Comparison of ENCODE assay signal across 26 cellular contexts in the genomic region with DNA sequence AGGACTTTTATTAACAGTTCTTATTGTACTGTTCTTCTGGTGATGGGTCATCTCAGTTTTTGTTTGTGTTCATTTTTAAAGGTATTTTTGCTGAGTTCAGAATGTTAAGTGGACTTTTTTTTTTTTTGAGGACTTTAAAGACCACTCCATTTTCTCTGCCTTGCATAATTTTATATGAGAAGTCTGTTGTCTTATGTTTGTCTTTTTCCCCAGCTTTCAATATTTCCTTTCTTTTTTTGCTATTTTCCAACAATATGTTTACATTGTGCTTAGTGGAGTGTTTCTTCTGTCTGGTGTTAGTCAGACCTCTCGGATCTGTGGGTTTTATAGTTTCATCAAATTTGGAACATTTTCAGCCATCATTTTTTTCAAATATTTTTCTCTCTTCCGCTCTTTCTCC.
DNase-seq lines count a peak whose midpoint lies in the region; ATAC-seq and TF ChIP-seq lines count a peak whose summit lies in the region.
"Had no signal": no experiment of that assay in that cellular context is flagged by ENCODE, and none has a peak within 500 bp of the region (broad histone marks: within the 10 kb centered on the region; RNA-seq: fewer than 3 reads in every experiment).

No MANE protein-coding gene starts in this region.

- CTCF ChIA-PET in activated CD4-positive, alpha-beta T cell treated with anti-CD3 and anti-CD28 coated beads for 36 hours (lab: Charles Lee), result interaction anchor here (1.0 kb wide), 1 partner anchor 290 kb away, joined by 5 read pairs; the partner anchor contains the start of gene TNRC6C
- CTCF ChIA-PET in CD8-positive, alpha-beta T cell (lab: Charles Lee), result interaction anchor here (0.9 kb wide), 1 partner anchor 21 kb away, joined by 5 read pairs; no protein-coding TSS in a partner anchor
- CTCF ChIA-PET in WTC11 (lab: Charles Lee), result no interaction called here

- peak overlapping the region; percentile 64 for H3K27ac Mint-ChIP-seq in activated CD4-positive, alpha-beta T cell treated with anti-CD3 and anti-CD28 coated beads for 36 hours
- H3K27ac Mint-ChIP-seq in CD8-positive, alpha-beta T cell, result peak overlapping the region; percentile 80
- H3K27ac Mint-ChIP-seq in WTC11, result no peak overlapping the region
- no peak overlapping the region for H3K27ac Mint-ChIP-seq in endodermal cell
- H3K27ac Mint-ChIP-seq: dendritic cell treated with granulocyte-macrophage colony-stimulating factor and Interleukin-4, amounts not matched to agents 40 ng/mL and 50 ng/mL, for 4 days had no signal

- H3K27ac ChIP-seq in CD8-positive, alpha-beta T cell (ENCODE audit: low read depth, low read length), result no peak overlapping the region
- H3K27ac ChIP-seq in effector memory CD4-positive, alpha-beta T cell (ENCODE audit: insufficient read depth, low read length, poor library complexity, severe bottlenecking), result peak overlapping the region; percentile 70
- H3K27ac ChIP-seq in body of pancreas, result no peak overlapping the region
- H3K27ac ChIP-seq in endodermal cell (ENCODE audit: low read depth, low read length), result no peak overlapping the region
- H3K27ac ChIP-seq: lower lobe of right lung, neutrophil, SK-N-MC, upper lobe of right lung had no signal

- intact Hi-C loops in activated CD4-positive, alpha-beta T cell treated with anti-CD3 and anti-CD28 coated beads for 36 hours (cut with DNase I, micrococcal nuclease), result loop anchor here in 1 of 2 experiments (5.0 kb wide), 2 partner anchors 174 to 214 kb away; no protein-coding TSS in a partner anchor
- intact Hi-C loops in CD8-positive, alpha-beta T cell (cut with DNase I, micrococcal nuclease), result loop anchor here (5.0 kb wide), 2 partner anchors 214 to 294 kb away; no protein-coding TSS in a partner anchor
- intact Hi-C loops in body of pancreas (cut with DNase I), result no loop called here

- TF ChIP-seq POLR2A in body of pancreas (IDR thresholded peaks at IDR 0.05), result no peak

- peaks cover 32% of the 10 kb centered on the region for H3K4me1 Mint-ChIP-seq in activated CD4-positive, alpha-beta T cell treated with anti-CD3 and anti-CD28 coated beads for 36 hours
- H3K4me1 Mint-ChIP-seq in CD8-positive, alpha-beta T cell (ENCODE audit: low read depth), result peaks cover 69% of the 10 kb centered on the region
- peaks cover 7% of the 10 kb centered on the region for H3K4me1 Mint-ChIP-seq in WTC11
- no peaks in the 10 kb centered on the region for H3K4me1 Mint-ChIP-seq in endodermal cell

- DNase-seq in activated CD4-positive, alpha-beta T cell treated with anti-CD3 and anti-CD28 coated beads for 36 hours, result no peak
- DNase-seq in activated CD4-positive, alpha-beta T cell treated with anti-CD3 and anti-CD28 coated beads for 4 hours, result no peak
- no peak for DNase-seq in CD8-positive, alpha-beta T cell
- DNase-seq in WTC11 (ENCODE audit: low spot score) (no peak), body of pancreas (no peak), endodermal cell (no peak)
- no peak for DNase-seq in effector memory CD4-positive, alpha-beta T cell
- DNase-seq: 8988T; activated CD4-positive, alpha-beta T cell treated with anti-CD3 and anti-CD28 coated beads for 1 hour; amniotic stem cell; Calu3; HCEC 1CT; hypothalamus; islet precursor cell; lower lobe of right lung; NCI-H1105 treated with DMSO at 0.1 percent for 48 hours; NCI-H2107; NCI-H510A; stimulated activated CD4-positive, alpha-beta T cell treated with anti-CD3 and anti-CD28 coated beads, Interleukin-4, amount 100 ng/mL, for 1 hour; T1000 had no signal

- H3K9me3 Mint-ChIP-seq in activated CD4-positive, alpha-beta T cell treated with anti-CD3 and anti-CD28 coated beads for 36 hours (ENCODE audit: low read depth), result peaks cover 17% of the 10 kb centered on the region
- peaks cover 6% of the 10 kb centered on the region for H3K9me3 Mint-ChIP-seq in CD8-positive, alpha-beta T cell
- H3K9me3 Mint-ChIP-seq in WTC11 (peaks cover 53% of the 10 kb centered on the region), endodermal cell (peaks cover 31% of the 10 kb centered on the region)

- H3K4me1 ChIP-seq in CD8-positive, alpha-beta T cell (ENCODE audit: insufficient read depth, low read length), result peaks cover 33% of the 10 kb centered on the region
- H3K4me1 ChIP-seq in effector memory CD4-positive, alpha-beta T cell (ENCODE audit: control insufficient read depth, insufficient read depth, low read length, poor library complexity, severe bottlenecking), result peaks cover 17% of the 10 kb centered on the region
- H3K4me1 ChIP-seq in body of pancreas, result no peaks in the 10 kb centered on the region
- no peaks in the 10 kb centered on the region for H3K4me1 ChIP-seq in endodermal cell (ENCODE audit: control insufficient read depth, insufficient read depth, low read length)
- H3K4me1 ChIP-seq: lower lobe of right lung, upper lobe of right lung had no signal

- no peak overlapping the region for H3K4me3 Mint-ChIP-seq in activated CD4-positive, alpha-beta T cell treated with anti-CD3 and anti-CD28 coated beads for 36 hours
- peak overlapping the region; percentile 68 for H3K4me3 Mint-ChIP-seq in CD8-positive, alpha-beta T cell
- H3K4me3 Mint-ChIP-seq in WTC11 (no peak overlapping the region), endodermal cell (no peak overlapping the region)
- H3K4me3 Mint-ChIP-seq: dendritic cell treated with granulocyte-macrophage colony-stimulating factor and Interleukin-4, amounts not matched to agents 40 ng/mL and 50 ng/mL, for 4 days had no signal

- no peak for ATAC-seq in activated CD4-positive, alpha-beta T cell treated with anti-CD3 and anti-CD28 coated beads for 36 hours
- ATAC-seq in CD8-positive, alpha-beta T cell, result no peak
- ATAC-seq in WTC11 (no peak), body of pancreas (no peak), GM19351 (IDR thresholded peaks at IDR 0.05; ENCODE audit: unreplicated experiment) (no peak)
- ATAC-seq: lower lobe of right lung, upper lobe of right lung had no signal

- TF ChIP-seq CTCF in CD8-positive, alpha-beta T cell (IDR thresholded peaks at IDR 0.05), result no peak
- TF ChIP-seq CTCF in WTC11 (IDR thresholded peaks at IDR 0.05) (no peak), body of pancreas (IDR thresholded peaks at IDR 0.05) (no peak), endodermal cell (conservative IDR thresholded peaks at IDR 0.05) (no peak)

- H3K27me3 Mint-ChIP-seq in activated CD4-positive, alpha-beta T cell treated with anti-CD3 and anti-CD28 coated beads for 36 hours, result no peaks in the 10 kb centered on the region
- no peaks in the 10 kb centered on the region for H3K27me3 Mint-ChIP-seq in CD8-positive, alpha-beta T cell (ENCODE audit: low read depth)
- peaks cover 5% of the 10 kb centered on the region for H3K27me3 Mint-ChIP-seq in WTC11 (ENCODE audit: low read depth)
- peaks cover 8% of the 10 kb centered on the region for H3K27me3 Mint-ChIP-seq in endodermal cell (ENCODE audit: insufficient read depth)

- H3K36me3 ChIP-seq in CD8-positive, alpha-beta T cell (ENCODE audit: insufficient read depth, low read length), result no peaks in the 10 kb centered on the region
- H3K36me3 ChIP-seq in effector memory CD4-positive, alpha-beta T cell (ENCODE audit: control insufficient read depth, insufficient read depth, low read length), result no peaks in the 10 kb centered on the region
- H3K36me3 ChIP-seq in body of pancreas (replicated peaks in 1 of 2; ENCODE audit: insufficient read depth in 1 of 2, low read depth in 2 of 2) (no peaks in the 10 kb centered on the region), endodermal cell (ENCODE audit: control insufficient read depth, insufficient read depth, low read length) (no peaks in the 10 kb centered on the region)
- H3K36me3 ChIP-seq: lower lobe of right lung, neutrophil, upper lobe of right lung had no signal

- WGBS in body of pancreas, 2 donors, result 75 to 83% methylated on average over 2 of the region's 2 CpGs
- 100% methylated on average over 1 of the region's 2 CpGs; no CpG with 5 or more reads in 1 of the 2 experiments for WGBS in endodermal cell (ENCODE audit: insufficient coverage in 1 of 2, insufficient read length in 1 of 2), 2 experiments

- POLR2A ChIA-PET in activated CD4-positive, alpha-beta T cell treated with anti-CD3 and anti-CD28 coated beads for 36 hours (lab: Charles Lee), result no interaction called here
- POLR2A ChIA-PET in CD8-positive, alpha-beta T cell (lab: Charles Lee), result no interaction called here
- POLR2A ChIA-PET in WTC11 (lab: Charles Lee), result no interaction called here

- peaks cover 11% of the 10 kb centered on the region for H3K36me3 Mint-ChIP-seq in activated CD4-positive, alpha-beta T cell treated with anti-CD3 and anti-CD28 coated beads for 36 hours (ENCODE audit: low read depth)
- H3K36me3 Mint-ChIP-seq in CD8-positive, alpha-beta T cell, result peaks cover 35% of the 10 kb centered on the region
- H3K36me3 Mint-ChIP-seq in WTC11 (peaks cover 17% of the 10 kb centered on the region), endodermal cell (ENCODE audit: low read depth) (peaks cover 2% of the 10 kb centered on the region)

- no peaks in the 10 kb centered on the region for H3K27me3 ChIP-seq in CD8-positive, alpha-beta T cell (ENCODE audit: insufficient read depth, low read length)
- no peaks in the 10 kb centered on the region for H3K27me3 ChIP-seq in effector memory CD4-positive, alpha-beta T cell (replicated peaks; ENCODE audit: control insufficient read depth, insufficient read depth, low read length, poor library complexity, severe bottlenecking)
- no peaks in the 10 kb centered on the region for H3K27me3 ChIP-seq in body of pancreas
- H3K27me3 ChIP-seq in endodermal cell (ENCODE audit: control insufficient read depth, insufficient read depth, low read length, poor library complexity, severe bottlenecking), result no peaks in the 10 kb centered on the region
- H3K27me3 ChIP-seq: upper lobe of right lung had no signal

- no peak overlapping the region for H3K4me3 ChIP-seq in CD8-positive, alpha-beta T cell (ENCODE audit: low read depth, low read length)
- no peak overlapping the region for H3K4me3 ChIP-seq in effector memory CD4-positive, alpha-beta T cell (ENCODE audit: insufficient read depth, low read depth, low read length, poor library complexity, severe bottlenecking)
- no peak overlapping the region for H3K4me3 ChIP-seq in body of pancreas
- H3K4me3 ChIP-seq in endodermal cell (ENCODE audit: low read length), result no peak overlapping the region
- H3K4me3 ChIP-seq: lower lobe of right lung, SK-N-MC, smooth muscle cell, upper lobe of right lung had no signal

- H3K9ac ChIP-seq in endodermal cell (ENCODE audit: extremely low read depth, low read length, poor library complexity, severe bottlenecking), result no peak overlapping the region

- no peaks in the 10 kb centered on the region for H3K9me3 ChIP-seq in CD8-positive, alpha-beta T cell (ENCODE audit: low read length)
- peaks cover 4% of the 10 kb centered on the region for H3K9me3 ChIP-seq in effector memory CD4-positive, alpha-beta T cell (ENCODE audit: control insufficient read depth, low read length)
- H3K9me3 ChIP-seq in body of pancreas (peaks cover 0 to 8% (median 0%) of the 10 kb centered on the region in 3 donors), endodermal cell (ENCODE audit: control insufficient read depth, low read length) (peaks cover 32% of the 10 kb centered on the region)
- H3K9me3 ChIP-seq: lower lobe of right lung, neutrophil, upper lobe of right lung had no signal

TF ChIP-seq in WTC11, 78 proteins besides CTCF, POLR2A, EP300 and RAD21:
- TF ChIP-seq ZNF317 (CRISPR knock-in tag; IDR thresholded peaks at IDR 0.05; ENCODE audit: borderline replicate concordance, low read depth), result peak; percentile 91
- TF ChIP-seq GRHL2 (CRISPR knock-in tag; IDR thresholded peaks at IDR 0.05; ENCODE audit: insufficient replicate concordance, severe bottlenecking), result no peak

Comparison
In these comparisons a context has a peak if more than half of its experiments do, and no peak if none do; other contexts are left out.
1. H3K27ac Mint-ChIP-seq: peak in activated CD4-positive, alpha-beta T cell treated with anti-CD3 and anti-CD28 coated beads for 36 hours (single experiment) and CD8-positive, alpha-beta T cell (single experiment); none in WTC11 (single experiment) and endodermal cell (single experiment).